8 cellular contexts compared by ENCODE assay signal in genomic region chr2:19989681-19990415, GRCh38. TPM values are rescaled to one million over a fixed set of nuclear protein-coding genes. Genes with fewer than 3 reads are reported as not detected.
DNase-seq lines count a peak whose midpoint lies in the region; ATAC-seq and TF ChIP-seq lines count a peak whose summit lies in the region.

WDR35 (minus strand) TSS chr2:19990105; CDS start chr2:19990015, 90 bp downstream.

- no peak for TF ChIP-seq CTCF in left lung (IDR thresholded peaks at IDR 0.05)

- peak within 1 kb of the TSS; percentile 87 for H3K4me3 Mint-ChIP-seq in activated CD4-positive, alpha-beta T cell treated with anti-CD3 and anti-CD28 coated beads, Interleukin-2, amount 10 ng/mL, durations not matched to agents 7 days and 5 days

- H4K20me1 ChIP-seq in BLaER1: no peaks in the 10 kb centered on the region

- intact Hi-C loops in left lung (cut with DNase I): no loop called here

- CTCF ChIA-PET in activated CD4-positive, alpha-beta T cell treated with anti-CD3 and anti-CD28 coated beads, Interleukin-2, amount 10 ng/mL, durations not matched to agents 7 days and 5 days (lab: Charles Lee): interaction anchor here (1.2 kb wide), 1 partner anchor 10 kb away, joined by 4 read pairs; no protein-coding TSS in a partner anchor

- H3K36me3 Mint-ChIP-seq in activated CD4-positive, alpha-beta T cell treated with anti-CD3 and anti-CD28 coated beads, Interleukin-2, amount 10 ng/mL, durations not matched to agents 7 days and 5 days (ENCODE audit: low read depth): no peaks in the 10 kb centered on the region

- no peaks in the 10 kb centered on the region for H3K4me1 ChIP-seq in BLaER1
- H3K4me1 ChIP-seq in left lung: peaks cover 6 to 13% of the 10 kb centered on the region in 2 donors

- peaks cover 31% of the 10 kb centered on the region for H3K27me3 Mint-ChIP-seq in activated CD4-positive, alpha-beta T cell treated with anti-CD3 and anti-CD28 coated beads, Interleukin-2, amount 10 ng/mL, durations not matched to agents 7 days and 5 days

- peak; percentile 92 for ATAC-seq in HG03442 (IDR thresholded peaks at IDR 0.05; ENCODE audit: unreplicated experiment)
- ATAC-seq in left lung: peak; percentile 99

- POLR2A ChIA-PET in activated CD4-positive, alpha-beta T cell treated with anti-CD3 and anti-CD28 coated beads, Interleukin-2, amount 10 ng/mL, durations not matched to agents 7 days and 5 days (lab: Charles Lee): interaction anchor here (0.6 kb wide), 1 partner anchor 375 kb away, joined by 3 read pairs; no protein-coding TSS in a partner anchor

- H3K27ac ChIP-seq in BLaER1 (no peak within 1 kb of the TSS), left lung (peak within 1 kb of the TSS; percentile 15 to 72)

- no peaks in the 10 kb centered on the region for H3K9me3 Mint-ChIP-seq in activated CD4-positive, alpha-beta T cell treated with anti-CD3 and anti-CD28 coated beads, Interleukin-2, amount 10 ng/mL, durations not matched to agents 7 days and 5 days

- H3K4me2 ChIP-seq in BLaER1: peak within 1 kb of the TSS; percentile 8; the same call in 1 of the 2 replicates

- peaks cover 24% of the 10 kb centered on the region for H3K27me3 ChIP-seq in BLaER1
- peaks cover 2 to 29% of the 10 kb centered on the region in 2 donors for H3K27me3 ChIP-seq in left lung

- H3K4me1 Mint-ChIP-seq in activated CD4-positive, alpha-beta T cell treated with anti-CD3 and anti-CD28 coated beads, Interleukin-2, amount 10 ng/mL, durations not matched to agents 7 days and 5 days: peaks cover 32% of the 10 kb centered on the region

- H3K9me3 ChIP-seq in BLaER1 (peaks cover 16% of the 10 kb centered on the region), left lung (no peaks in the 10 kb centered on the region)

- H3K4me3 ChIP-seq in BLaER1 (peak within 1 kb of the TSS; percentile 41), left lung (peak within 1 kb of the TSS; percentile 75)

- H3K9ac ChIP-seq in BLaER1: no peak within 1 kb of the TSS

- DNase-seq in GM19240 (ENCODE audit: insufficient read length, low spot score): peak; percentile 92
- peak; percentile 90 to 94 for DNase-seq in NCI-H524 (lab: John Stamatoyannopoulos, UW)
- peak; percentile 90 for DNase-seq in activated CD4-positive, alpha-beta T cell treated with anti-CD3 and anti-CD28 coated beads, Interleukin-2, amount 10 ng/mL, durations not matched to agents 7 days and 5 days
- DNase-seq in dedifferentiated amniotic fluid mesenchymal stem cell (ENCODE audit: extremely low spot score): peak; percentile 85
- DNase-seq in left lung: peak; percentile 91 to 98
- DNase-seq in stimulated activated CD4-positive, alpha-beta T cell treated with anti-CD3 and anti-CD28 coated beads, Interleukin-2, amount 100 ng/mL, for 4 hours (ENCODE audit: low read depth): peak; percentile 86

- H3K36me3 ChIP-seq in BLaER1 (no peaks in the 10 kb centered on the region), left lung (peaks cover 0 to 1% of the 10 kb centered on the region in 2 donors)

- peak within 1 kb of the TSS; percentile 88 for H3K27ac Mint-ChIP-seq in activated CD4-positive, alpha-beta T cell treated with anti-CD3 and anti-CD28 coated beads, Interleukin-2, amount 10 ng/mL, durations not matched to agents 7 days and 5 days

RNA-seq across cellular contexts. Expression of gene WDR35, which starts in this region (rescaled TPM):
- 1 to 10 TPM; 3.9 to 4.0 TPM for total RNA-seq in activated CD4-positive, alpha-beta T cell treated with anti-CD3 and anti-CD28 coated beads, Interleukin-2, amount 10 ng/mL, durations not matched to agents 7 days and 5 days
- total RNA-seq in left lung: 1 to 10 TPM; 8.0 to 8.1 TPM
